ENCODE assay signal across 22 cellular contexts in the genomic region with DNA sequence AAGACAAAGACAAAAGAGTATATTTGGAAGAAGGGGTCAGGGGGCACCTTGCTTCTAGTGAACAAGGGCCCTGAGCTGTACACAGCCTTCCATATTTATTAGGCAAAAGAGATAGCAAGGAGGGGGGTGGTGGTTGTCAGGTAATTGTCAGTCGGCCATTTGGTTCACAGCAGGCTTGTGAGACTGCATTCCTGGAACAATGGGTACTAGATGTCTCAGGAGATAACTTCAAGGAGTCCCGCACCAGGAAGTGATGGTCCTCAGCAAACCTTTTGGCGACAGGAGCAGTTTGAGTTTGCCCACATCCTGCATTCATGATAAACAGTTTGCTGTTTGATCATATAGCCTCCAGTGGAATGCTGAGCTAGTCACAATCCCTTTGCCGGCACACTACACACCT.
A peak's percentile ranks its signal among the peaks of the same experiment; 100 is the strongest.
DNase-seq lines count a peak whose midpoint lies in the region; ATAC-seq and TF ChIP-seq lines count a peak whose summit lies in the region.
"Had no signal": no experiment of that assay in that cellular context is flagged by ENCODE, and none has a peak within 500 bp of the region (broad histone marks: within the 10 kb centered on the region; RNA-seq: fewer than 3 reads in every experiment).

No MANE protein-coding gene starts in this region.

- POLR2A ChIA-PET in WTC11 (lab: Charles Lee): no interaction called here
- POLR2A ChIA-PET in activated CD8-positive, alpha-beta T cell treated with anti-CD3 and anti-CD28 coated beads, Interleukin-2, amount 10 ng/mL, durations not matched to agents 7 days and 5 days (lab: Charles Lee): no interaction called here

- no peak overlapping the region for H3K4me3 Mint-ChIP-seq in WTC11
- H3K4me3 Mint-ChIP-seq in activated CD8-positive, alpha-beta T cell treated with anti-CD3 and anti-CD28 coated beads, Interleukin-2, amount 10 ng/mL, durations not matched to agents 7 days and 5 days: no peak overlapping the region
- H3K4me3 Mint-ChIP-seq: IgD-negative memory B cell had no signal

- ATAC-seq in WTC11 (peak; percentile 76), heart left ventricle (no peak), GM19395 (IDR thresholded peaks at IDR 0.05; ENCODE audit: unreplicated experiment) (no peak)
- ATAC-seq in activated naive CD4-positive, alpha-beta T cell treated with anti-CD3 and anti-CD28 coated beads, Interleukin-2, amount 50 U/mL, for 72 hours: no peak
- ATAC-seq in activated CD8-positive, alpha-beta T cell treated with anti-CD3 and anti-CD28 coated beads, Interleukin-2, amount 10 ng/mL, durations not matched to agents 7 days and 5 days: no peak
- ATAC-seq: Right ventricle myocardium inferior had no signal

- peaks cover 11% of the 10 kb centered on the region for H3K36me3 Mint-ChIP-seq in WTC11
- H3K36me3 Mint-ChIP-seq in activated naive CD4-positive, alpha-beta T cell treated with anti-CD3 and anti-CD28 coated beads, Interleukin-2, amount 50 U/mL, for 72 hours: no peaks in the 10 kb centered on the region
- no peaks in the 10 kb centered on the region for H3K36me3 Mint-ChIP-seq in activated CD8-positive, alpha-beta T cell treated with anti-CD3 and anti-CD28 coated beads, Interleukin-2, amount 10 ng/mL, durations not matched to agents 7 days and 5 days (ENCODE audit: low read depth)
- H3K36me3 Mint-ChIP-seq: IgD-negative memory B cell had no signal

- no peak overlapping the region for H3K27ac Mint-ChIP-seq in WTC11
- H3K27ac Mint-ChIP-seq in activated naive CD4-positive, alpha-beta T cell treated with anti-CD3 and anti-CD28 coated beads, Interleukin-2, amount 50 U/mL, for 72 hours: no peak overlapping the region
- no peak overlapping the region for H3K27ac Mint-ChIP-seq in activated CD8-positive, alpha-beta T cell treated with anti-CD3 and anti-CD28 coated beads, Interleukin-2, amount 10 ng/mL, durations not matched to agents 7 days and 5 days
- H3K27ac Mint-ChIP-seq: IgD-negative memory B cell had no signal

- H3K27me3 ChIP-seq in HUES6 (ENCODE audit: control insufficient read depth, insufficient read depth, low read length): no peaks in the 10 kb centered on the region
- no peaks in the 10 kb centered on the region for H3K27me3 ChIP-seq in heart left ventricle
- H3K27me3 ChIP-seq: SJSA1 had no signal

- TF ChIP-seq POLR2A in heart left ventricle (IDR thresholded peaks at IDR 0.05): no peak

- no peak overlapping the region for H3K9ac ChIP-seq in HUES6 (ENCODE audit: low read length)

- H3K4me1 Mint-ChIP-seq in WTC11: peaks cover 13% of the 10 kb centered on the region
- H3K4me1 Mint-ChIP-seq in activated CD8-positive, alpha-beta T cell treated with anti-CD3 and anti-CD28 coated beads, Interleukin-2, amount 10 ng/mL, durations not matched to agents 7 days and 5 days (ENCODE audit: low read depth): no peaks in the 10 kb centered on the region
- H3K4me1 Mint-ChIP-seq: IgD-negative memory B cell had no signal

- H3K36me3 ChIP-seq in HUES6 (ENCODE audit: control insufficient read depth, insufficient read depth, low read length): no peaks in the 10 kb centered on the region
- peaks cover 0 to 16% (median 0%) of the 10 kb centered on the region in 9 donors for H3K36me3 ChIP-seq in heart left ventricle
- H3K36me3 ChIP-seq: HAP-1, SJSA1 had no signal

- 75 to 86% (median 78%) methylated on average over 4 of the region's 4 CpGs for WGBS in heart left ventricle, 4 donors

- H3K27ac ChIP-seq in C4-2B (peak overlapping the region; percentile 66), HUES6 (ENCODE audit: low read depth, low read length) (peak overlapping the region; percentile 54; the same call in 1 of the 2 replicates), heart left ventricle (no peak overlapping the region)
- H3K27ac ChIP-seq: 22Rv1, SJSA1 had no signal

- H3K4me1 ChIP-seq in HUES6 (ENCODE audit: control insufficient read depth, insufficient read depth, low read length) (peaks cover 11% of the 10 kb centered on the region; the same call in 1 of the 2 replicates), heart left ventricle (no peaks in the 10 kb centered on the region)
- H3K4me1 ChIP-seq: HAP-1, SJSA1 had no signal

- no peak for TF ChIP-seq CTCF in C4-2B (conservative IDR thresholded peaks at IDR 0.05)
- no peak for TF ChIP-seq CTCF in WTC11 (IDR thresholded peaks at IDR 0.05)
- TF ChIP-seq CTCF in heart left ventricle (IDR thresholded peaks at IDR 0.05): no peak

- no peak for DNase-seq in WTC11 (ENCODE audit: low spot score)
- DNase-seq in islet precursor cell: peak; percentile 92
- no peak for DNase-seq in activated naive CD4-positive, alpha-beta T cell treated with anti-CD3 and anti-CD28 coated beads, Interleukin-2, amount 50 U/mL, for 72 hours (ENCODE audit: low spot score in 2 of 2)
- no peak for DNase-seq in heart left ventricle
- DNase-seq in activated CD8-positive, alpha-beta T cell treated with anti-CD3 and anti-CD28 coated beads, Interleukin-2, amount 10 ng/mL, durations not matched to agents 7 days and 5 days: no peak
- DNase-seq: C1 segment of cervical spinal cord, DMS53, EL, Karpas-422, NCI-H1694, NCI-H2081, NCI-H2171, NCI-H345, NCI-H82 had no signal

- intact Hi-C loops in heart left ventricle (cut with DNase I): no loop called here

- H3K9me3 ChIP-seq in HUES6 (ENCODE audit: control insufficient read depth, insufficient read depth, low read depth, low read length) (peaks cover 16% of the 10 kb centered on the region; the same call in 1 of the 2 replicates), heart left ventricle (peaks cover 0 to 16% (median 0%) of the 10 kb centered on the region in 12 donors)
- H3K9me3 ChIP-seq: HAP-1, SJSA1 had no signal

- H3K4me3 ChIP-seq in HUES6 (ENCODE audit: low read depth, low read length) (no peak overlapping the region), heart left ventricle (no peak overlapping the region)
- H3K4me3 ChIP-seq: HAP-1, SJSA1 had no signal

- CTCF ChIA-PET in WTC11 (lab: Charles Lee): no interaction called here
- CTCF ChIA-PET in activated CD8-positive, alpha-beta T cell treated with anti-CD3 and anti-CD28 coated beads, Interleukin-2, amount 10 ng/mL, durations not matched to agents 7 days and 5 days (lab: Charles Lee): no interaction called here

- H3K9me3 Mint-ChIP-seq in WTC11: peaks cover 26% of the 10 kb centered on the region
- peaks cover 8 to 15% of the 10 kb centered on the region in 2 donors for H3K9me3 Mint-ChIP-seq in activated naive CD4-positive, alpha-beta T cell treated with anti-CD3 and anti-CD28 coated beads, Interleukin-2, amount 50 U/mL, for 72 hours
- no peaks in the 10 kb centered on the region for H3K9me3 Mint-ChIP-seq in activated CD8-positive, alpha-beta T cell treated with anti-CD3 and anti-CD28 coated beads, Interleukin-2, amount 10 ng/mL, durations not matched to agents 7 days and 5 days (ENCODE audit: insufficient read depth)

- no peaks in the 10 kb centered on the region for H3K27me3 Mint-ChIP-seq in WTC11 (ENCODE audit: low read depth)
- H3K27me3 Mint-ChIP-seq in activated CD8-positive, alpha-beta T cell treated with anti-CD3 and anti-CD28 coated beads, Interleukin-2, amount 10 ng/mL, durations not matched to agents 7 days and 5 days (ENCODE audit: low read depth): no peaks in the 10 kb centered on the region
- H3K27me3 Mint-ChIP-seq: IgD-negative memory B cell had no signal

TF ChIP-seq in WTC11, 78 proteins besides CTCF, POLR2A, EP300 and RAD21:
- TF ChIP-seq NR3C1 (CRISPR knock-in tag; conservative IDR thresholded peaks at IDR 0.05; ENCODE audit: low read depth): no peak
- TF ChIP-seq, protein P1, sequence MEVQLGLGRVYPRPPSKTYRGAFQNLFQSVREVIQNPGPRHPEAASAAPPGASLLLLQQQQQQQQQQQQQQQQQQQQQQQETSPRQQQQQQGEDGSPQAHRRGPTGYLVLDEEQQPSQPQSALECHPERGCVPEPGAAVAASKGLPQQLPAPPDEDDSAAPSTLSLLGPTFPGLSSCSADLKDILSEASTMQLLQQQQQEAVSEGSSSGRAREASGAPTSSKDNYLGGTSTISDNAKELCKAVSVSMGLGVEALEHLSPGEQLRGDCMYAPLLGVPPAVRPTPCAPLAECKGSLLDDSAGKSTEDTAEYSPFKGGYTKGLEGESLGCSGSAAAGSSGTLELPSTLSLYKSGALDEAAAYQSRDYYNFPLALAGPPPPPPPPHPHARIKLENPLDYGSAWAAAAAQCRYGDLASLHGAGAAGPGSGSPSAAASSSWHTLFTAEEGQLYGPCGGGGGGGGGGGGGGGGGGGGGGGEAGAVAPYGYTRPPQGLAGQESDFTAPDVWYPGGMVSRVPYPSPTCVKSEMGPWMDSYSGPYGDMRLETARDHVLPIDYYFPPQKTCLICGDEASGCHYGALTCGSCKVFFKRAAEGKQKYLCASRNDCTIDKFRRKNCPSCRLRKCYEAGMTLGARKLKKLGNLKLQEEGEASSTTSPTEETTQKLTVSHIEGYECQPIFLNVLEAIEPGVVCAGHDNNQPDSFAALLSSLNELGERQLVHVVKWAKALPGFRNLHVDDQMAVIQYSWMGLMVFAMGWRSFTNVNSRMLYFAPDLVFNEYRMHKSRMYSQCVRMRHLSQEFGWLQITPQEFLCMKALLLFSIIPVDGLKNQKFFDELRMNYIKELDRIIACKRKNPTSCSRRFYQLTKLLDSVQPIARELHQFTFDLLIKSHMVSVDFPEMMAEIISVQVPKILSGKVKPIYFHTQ (CRISPR knock-in tag; IDR thresholded peaks at IDR 0.05): 0 out of 2 replicates have a peak, but pooled peaks have one; percentile 28
TF ChIP-seq in WTC11: peak in this region for 1.

Comparison
In these comparisons a context has a peak if more than half of its experiments do, and no peak if none do; other contexts are left out.
1. H3K27ac ChIP-seq: peak in C4-2B (single experiment) and HUES6 (single experiment); none in heart left ventricle (0 of 12).